In the genomic region with DNA sequence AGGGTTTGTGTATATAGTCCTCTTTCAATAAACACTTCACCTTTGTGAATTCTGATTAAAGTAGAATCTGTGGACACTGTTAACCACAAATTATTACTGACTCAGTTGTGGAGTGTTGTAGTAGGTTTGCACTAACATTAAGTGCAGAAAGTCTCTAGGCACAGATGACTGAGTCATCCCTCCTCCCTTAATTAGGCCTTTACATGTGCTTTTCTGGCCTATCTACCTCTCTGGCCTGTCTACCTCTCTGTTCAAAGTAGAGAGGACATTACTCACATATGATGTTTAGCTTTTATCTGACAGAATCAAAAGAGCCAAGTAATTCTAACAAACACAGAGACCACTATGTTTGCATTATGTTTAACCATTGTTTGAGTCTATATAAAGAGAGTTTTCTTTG, we compare ENCODE assay signal across 21 cellular contexts.
DNase-seq lines count a peak whose midpoint lies in the region; ATAC-seq and TF ChIP-seq lines count a peak whose summit lies in the region.
"Had no signal": no experiment of that assay in that cellular context is flagged by ENCODE, and none has a peak within 500 bp of the region (broad histone marks: within the 10 kb centered on the region; RNA-seq: fewer than 3 reads in every experiment).

No MANE protein-coding gene starts in this region.

- no peak overlapping the region for H3K9ac ChIP-seq in HCT116 (ENCODE audit: low read length)

- H3K79me2 ChIP-seq in HCT116 (ENCODE audit: insufficient read depth, low read length), result no peaks in the 10 kb centered on the region

- H3K9me3 ChIP-seq in HCT116 (ENCODE audit: control insufficient read depth in 1 of 2, insufficient read depth in 1 of 2, low read depth in 1 of 2, low read length in 2 of 2), result no peaks in the 10 kb centered on the region
- H3K9me3 ChIP-seq: colonic mucosa, thoracic aorta had no signal

- H3K4me1 ChIP-seq in HCT116 (ENCODE audit: control insufficient read depth in 1 of 2, insufficient read depth in 2 of 2, low read length in 2 of 2), result 0 out of 4 replicates have a peak, but pooled peaks cover 0 to 3% of the 10 kb centered on the region in 2 experiments
- H3K4me1 ChIP-seq: colonic mucosa had no signal

- no peak for TF ChIP-seq RAD21 in HCT116 (IDR thresholded peaks at IDR 0.05; ENCODE audit: low read depth)

- no peak overlapping the region for H3K4me2 ChIP-seq in HCT116 (ENCODE audit: low read length)

- no peaks in the 10 kb centered on the region for H4K20me1 ChIP-seq in HCT116 (ENCODE audit: insufficient read depth)

- TF ChIP-seq POLR2A in HCT116 (IDR thresholded peaks at IDR 0.05; ENCODE audit: borderline replicate concordance, extremely low read depth, insufficient read depth, insufficient read length), result no peak

- CTCF ChIA-PET in HCT116 (lab: Charles Lee), result no interaction called here

- H3K9me2 ChIP-seq in HCT116 (ENCODE audit: insufficient read depth), result no peaks in the 10 kb centered on the region

- H3K4me3 ChIP-seq in HCT116 (replicated peaks in 1 of 2; ENCODE audit: low read depth in 1 of 2, low read length in 2 of 2), result no peak overlapping the region
- no peak overlapping the region for H3K4me3 ChIP-seq in epithelial cell of esophagus (ENCODE audit: low read length)
- no peak overlapping the region for H3K4me3 ChIP-seq in coronary artery
- H3K4me3 ChIP-seq: colonic mucosa, GM12878, SK-N-MC, thoracic aorta had no signal

- no peaks in the 10 kb centered on the region for H3K27me3 ChIP-seq in HCT116 (ENCODE audit: insufficient read depth, low read length)
- H3K27me3 ChIP-seq: colonic mucosa had no signal

- peak overlapping the region; percentile 44 for H2AFZ ChIP-seq in HCT116 (ENCODE audit: low read depth, low read length, poor library complexity, severe bottlenecking)

- DNase-seq in DMS153 treated with DMSO at 0.1 percent for 48 hours (lab: John Stamatoyannopoulos, UW; ENCODE audit: unreplicated experiment) (peak; percentile 88), HCT116 (ENCODE audit: low read depth, low spot score) (peak; percentile 12), NCI-H748 treated with DMSO at 0.1 percent for 48 hours (lab: John Stamatoyannopoulos, UW) (peak; percentile 63), epithelial cell of esophagus (ENCODE audit: low read depth) (peak; percentile 12), T-helper 2 cell (no peak), coronary artery (ENCODE audit: low spot score) (no peak)
- DNase-seq: activated CD4-positive, alpha-beta T cell treated with anti-CD3 and anti-CD28 coated beads, Interleukin-2, amount 50 U/mL, for 4 hours; activated CD8-positive, alpha-beta memory T cell treated with anti-CD3 and anti-CD28 coated beads, Interleukin-2, amount 50 U/mL, for 48 hours; activated effector memory CD4-positive, alpha-beta T cell treated with Interleukin-2 at 50 U/mL for 16 hours; CD4-positive, CD25-positive, alpha-beta regulatory T cell; colonic mucosa; DMS 273 treated with DMSO at 0.1 percent for 48 hours; nucleus accumbens; stimulated activated CD4-positive, alpha-beta T cell treated with anti-CD3 and anti-CD28 coated beads, Interleukin-1b, Interleukin-23, amount 100 ng/mL, for 48 hours had no signal

- no TSS peak for BruUV-seq in HCT116 (replicated peaks; lab: Mats Ljungman, UMichigan)

- RAD21 ChIA-PET in HCT116 (lab: Charles Lee; ENCODE audit: low non-redundant PET in 1 of 2, low total read pairs in 2 of 2, uncharacterized antibody in 2 of 2, unreplicated experiment in 2 of 2), result no interaction called here

- peak; percentile 58 for ATAC-seq in HCT116
- no peak for ATAC-seq in HG03097 (IDR thresholded peaks at IDR 0.05; ENCODE audit: low FRiP score, unreplicated experiment)
- ATAC-seq in HG02970 (IDR thresholded peaks at IDR 0.05; ENCODE audit: low FRiP score, unreplicated experiment), result no peak
- ATAC-seq: GM12878; stimulated activated memory B cell treated with anti-CD40 and anti-IgM and Interleukin-4, amounts not matched to agents 10 μg/mL and 1 μg/mL and 100 μg/mL, for 72 hours; WTC11 had no signal

- no peak overlapping the region for H3K27ac ChIP-seq in HCT116 (ENCODE audit: low read depth, low read length)
- H3K27ac ChIP-seq in coronary artery, result no peak overlapping the region
- H3K27ac ChIP-seq: colonic mucosa, SK-N-MC, thoracic aorta had no signal

- TF ChIP-seq CTCF in HCT116 (IDR thresholded peaks at IDR 0.05 in 2 of 3, conservative IDR thresholded peaks at IDR 0.05 in 1 of 3; ENCODE audit: borderline replicate concordance in 1 of 3, insufficient read depth in 1 of 3, low read depth in 2 of 3, low read length in 2 of 3) (no peak), epithelial cell of esophagus (IDR thresholded peaks at IDR 0.05; ENCODE audit: insufficient read depth, low read depth, low read length, missing control alignments) (no peak), coronary artery (IDR thresholded peaks at IDR 0.05) (no peak)

- POLR2A ChIA-PET in HCT116 (lab: Charles Lee), result no interaction called here

- no peaks in the 10 kb centered on the region for H3K36me3 ChIP-seq in HCT116 (ENCODE audit: control insufficient read depth in 1 of 2, insufficient read depth in 2 of 2, low read length in 2 of 2)
- H3K36me3 ChIP-seq: colonic mucosa, thoracic aorta had no signal

- intact Hi-C loops in HCT116 (cut with micrococcal nuclease), result no loop called here

TF ChIP-seq in HCT116, 20 proteins besides CTCF, POLR2A, EP300 and RAD21:
- TF ChIP-seq YY1 (IDR thresholded peaks at IDR 0.05; ENCODE audit: extremely low read depth, insufficient replicate concordance, low read depth, low read length), result no peak
- TF ChIP-seq ZNF274 (IDR thresholded peaks at IDR 0.05; ENCODE audit: low read depth, low read length), result no peak
- no peak for TF ChIP-seq ATF3 (IDR thresholded peaks at IDR 0.05)
- no peak for TF ChIP-seq REST (IDR thresholded peaks at IDR 0.05; ENCODE audit: low read depth)
- no peak for TF ChIP-seq CBX3 (IDR thresholded peaks at IDR 0.05; ENCODE audit: low read depth)
- TF ChIP-seq ELF1 (IDR thresholded peaks at IDR 0.05; ENCODE audit: borderline replicate concordance, low read depth), result no peak
- no peak for TF ChIP-seq ZBTB33 (IDR thresholded peaks at IDR 0.05; ENCODE audit: extremely low read depth, insufficient replicate concordance, low read length)
- no peak for TF ChIP-seq EZH2phosphoT487 (IDR thresholded peaks at IDR 0.05; ENCODE audit: borderline replicate concordance)

Comparison
In these comparisons a context has a peak if more than half of its experiments do, and no peak if none do; other contexts are left out.
1. DNase-seq: peak in DMS153 treated with DMSO at 0.1 percent for 48 hours (single experiment), HCT116 (single experiment), NCI-H748 treated with DMSO at 0.1 percent for 48 hours (single experiment) and epithelial cell of esophagus (single experiment); none in T-helper 2 cell (0 of 5) and coronary artery (single experiment).